22 cellular contexts compared by ENCODE assay signal in genomic region chr6:16608444-16608843, GRCh38.
"Had no signal": no experiment of that assay in that cellular context is flagged by ENCODE, and none has a peak within 500 bp of the region (broad histone marks: within the 10 kb centered on the region; RNA-seq: fewer than 3 reads in every experiment).

No MANE protein-coding gene starts in this region.

- H3K9me3 ChIP-seq: SJSA1 had no signal

- DNase-seq: KBM-7, MV-4-11, NCI-H1048, NCI-H1105, NCI-H1417, NCI-H1436 treated with DMSO at 0.1 percent for 48 hours, NCI-H1694, NCI-H187 treated with DMSO at 0.1 percent for 48 hours, NCI-H2029 treated with DMSO at 0.1 percent for 48 hours, NCI-H2171, NCI-H226, NCI-H446, NCI-H510A, NCI-H524 treated with DMSO at 0.1 percent for 48 hours, NCI-H69, NCI-H774, Right ventricle myocardium superior, RPMI8226, SIG-M5 had no signal

- H3K4me1 ChIP-seq: SJSA1 had no signal

- H3K27ac ChIP-seq: SJSA1, SK-N-MC had no signal

- H3K27me3 ChIP-seq: SJSA1 had no signal

- H3K4me3 ChIP-seq: SJSA1, SK-N-MC had no signal

- FAIRE-seq: RCC 7860 had no signal

- H3K36me3 ChIP-seq: SJSA1 had no signal
